In genomic region chr6:25882066-25882496, GRCh38 we compare ENCODE assay signal across 1 cellular context.
A peak's percentile ranks its signal among the peaks of the same experiment; 100 is the strongest.
TF ChIP-seq lines count a peak whose summit lies in the region.

No MANE protein-coding gene starts in this region.

TF ChIP-seq in H1, 55 proteins besides CTCF, POLR2A, EP300 and RAD21 (continued from another document):
- TF ChIP-seq GTF2F1 (IDR thresholded peaks at IDR 0.05; ENCODE audit: borderline replicate concordance, low read depth, low read length) (no peak), SUZ12 (IDR thresholded peaks at IDR 0.05; ENCODE audit: low read length) (no peak), JUND (IDR thresholded peaks at IDR 0.05; ENCODE audit: low read length) (no peak), HDAC2 (IDR thresholded peaks at IDR 0.05; ENCODE audit: borderline replicate concordance in 1 of 2, low read depth in 2 of 2, low read length in 2 of 2) (no peak), RNF2 (IDR thresholded peaks at IDR 0.05; ENCODE audit: borderline replicate concordance, low read depth, low read length, missing control alignments, poor library complexity, severe bottlenecking) (no peak), SIX5 (IDR thresholded peaks at IDR 0.05; ENCODE audit: low read depth, low read length) (no peak), ATF2 (IDR thresholded peaks at IDR 0.05; ENCODE audit: low read length) (no peak), TAF7 (optimal IDR thresholded peaks at IDR 0.05; ENCODE audit: borderline replicate concordance, low read depth, low read length) (no peak), BRCA1 (IDR thresholded peaks at IDR 0.05; ENCODE audit: low read depth, low read length) (no peak), E2F6 (IDR thresholded peaks at IDR 0.05) (0 out of 2 replicates have a peak, but pooled peaks have one; percentile 13), YY1 (IDR thresholded peaks at IDR 0.05; ENCODE audit: low read depth, low read length) (0 out of 2 replicates have a peak, but pooled peaks have one; percentile 23), CBX5 (IDR thresholded peaks at IDR 0.05; ENCODE audit: low read depth, low read length) (no peak), CEBPB (IDR thresholded peaks at IDR 0.05; ENCODE audit: low read depth, low read length) (no peak), EZH2 (IDR thresholded peaks at IDR 0.05; ENCODE audit: low read depth, low read length, severe bottlenecking) (no peak), RBBP5 (IDR thresholded peaks at IDR 0.05; ENCODE audit: borderline replicate concordance, low read depth, low read length) (no peak), SIN3A (conservative IDR thresholded peaks at IDR 0.05 in 1 of 2, IDR thresholded peaks at IDR 0.05 in 1 of 2; ENCODE audit: low read depth in 1 of 2, low read length in 2 of 2) (no peak)
